In genomic region chr6:121965739-121966138, GRCh38 we compare ENCODE assay signal across 19 cellular contexts.
DNase-seq lines count a peak whose midpoint lies in the region.
"Had no signal": no experiment of that assay in that cellular context is flagged by ENCODE, and none has a peak within 500 bp of the region (broad histone marks: within the 10 kb centered on the region; RNA-seq: fewer than 3 reads in every experiment).

No MANE protein-coding gene starts in this region.

- H3K27ac ChIP-seq in GM23248: peak overlapping the region; percentile 70
- H3K27ac ChIP-seq: 22Rv1; BLaER1 treated with 17β-estradiol and CSF1 and Interleukin-3, amounts not matched to agents 10 nM and 100 nM; KMS-11; RWPE1 had no signal

- H3K27me3 ChIP-seq in GM23248 (replicated peaks; ENCODE audit: insufficient read depth): no peaks in the 10 kb centered on the region
- H3K27me3 ChIP-seq: BLaER1 treated with 17β-estradiol and CSF1 and Interleukin-3, amounts not matched to agents 10 nM and 100 nM had no signal

- H3K4me3 ChIP-seq in GM23248: peak overlapping the region; percentile 37
- H3K4me3 ChIP-seq: BLaER1 treated with 17β-estradiol and CSF1 and Interleukin-3, amounts not matched to agents 10 nM and 100 nM had no signal

- peak overlapping the region; percentile 68 for H3K4me2 ChIP-seq in GM23248 (ENCODE audit: unreplicated experiment)
- H3K4me2 ChIP-seq: BLaER1 treated with 17β-estradiol and CSF1 and Interleukin-3, amounts not matched to agents 10 nM and 100 nM; KMS-11 had no signal

- H3K4me1 ChIP-seq in GM23248 (ENCODE audit: insufficient read depth): peaks cover 34% of the 10 kb centered on the region
- H3K4me1 ChIP-seq: BLaER1 treated with 17β-estradiol and CSF1 and Interleukin-3, amounts not matched to agents 10 nM and 100 nM had no signal

- H4K20me1 ChIP-seq in GM23248 (ENCODE audit: insufficient read depth): no peaks in the 10 kb centered on the region
- H4K20me1 ChIP-seq: BLaER1 treated with 17β-estradiol and CSF1 and Interleukin-3, amounts not matched to agents 10 nM and 100 nM had no signal

- peak overlapping the region; percentile 61 for H2AFZ ChIP-seq in GM23248

- H3K79me2 ChIP-seq in GM23248 (ENCODE audit: insufficient read depth): no peaks in the 10 kb centered on the region

- H3K9me3 ChIP-seq in GM23248 (ENCODE audit: low read depth): no peaks in the 10 kb centered on the region
- H3K9me3 ChIP-seq: BLaER1 treated with 17β-estradiol and CSF1 and Interleukin-3, amounts not matched to agents 10 nM and 100 nM had no signal

- DNase-seq in AG08395 (ENCODE audit: low spot score) (peak; percentile 83), GM23248 (peak; percentile 84), fibroblast of gingiva (ENCODE audit: low read depth) (peak; percentile 76), myocyte (ENCODE audit: low read depth) (peak; percentile 49), AML-193 (lab: John Stamatoyannopoulos, UW) (no peak), kidney glomerular epithelial cell (lab: John Stamatoyannopoulos, UW) (no peak), SHP77 (lab: John Stamatoyannopoulos, UW) (no peak), SW 1271 (lab: John Stamatoyannopoulos, UW) (no peak)
- DNase-seq: Calu3; CD8-positive, alpha-beta T cell; GF-D8; NCI-H1417; NCI-H187; NCI-H526; PC-3 had no signal

- WGBS in GM23248 (ENCODE audit: low coverage in 1 of 2, low lambda C conversion rate in 2 of 2, missing lambda C conversion rate in 2 of 2), 2 experiments: 0 to 10% methylated on average over 4 of the region's 4 CpGs

- no peaks in the 10 kb centered on the region for H3K36me3 ChIP-seq in GM23248 (ENCODE audit: low read depth)
- H3K36me3 ChIP-seq: BLaER1 treated with 17β-estradiol and CSF1 and Interleukin-3, amounts not matched to agents 10 nM and 100 nM had no signal

- in situ Hi-C loops in GM23248 (cut with MboI): no loop called here

- H3K9me2 ChIP-seq in GM23248 (ENCODE audit: insufficient read depth): no peaks in the 10 kb centered on the region

- H3F3A ChIP-seq in GM23248 (ENCODE audit: insufficient read depth): peaks cover 21% of the 10 kb centered on the region

- H3K9ac ChIP-seq in GM23248: no peak overlapping the region
- H3K9ac ChIP-seq: BLaER1 treated with 17β-estradiol and CSF1 and Interleukin-3, amounts not matched to agents 10 nM and 100 nM; KMS-11 had no signal

Comparison
In these comparisons a context has a peak if more than half of its experiments do, and no peak if none do; other contexts are left out.
1. DNase-seq: peak in AG08395 (single experiment), GM23248 (single experiment), fibroblast of gingiva (single experiment) and myocyte (single experiment); none in AML-193 (0 of 2), kidney glomerular epithelial cell (single experiment), SHP77 (0 of 2) and SW 1271 (0 of 2).